18 cellular contexts compared by ENCODE assay signal in the genomic region with DNA sequence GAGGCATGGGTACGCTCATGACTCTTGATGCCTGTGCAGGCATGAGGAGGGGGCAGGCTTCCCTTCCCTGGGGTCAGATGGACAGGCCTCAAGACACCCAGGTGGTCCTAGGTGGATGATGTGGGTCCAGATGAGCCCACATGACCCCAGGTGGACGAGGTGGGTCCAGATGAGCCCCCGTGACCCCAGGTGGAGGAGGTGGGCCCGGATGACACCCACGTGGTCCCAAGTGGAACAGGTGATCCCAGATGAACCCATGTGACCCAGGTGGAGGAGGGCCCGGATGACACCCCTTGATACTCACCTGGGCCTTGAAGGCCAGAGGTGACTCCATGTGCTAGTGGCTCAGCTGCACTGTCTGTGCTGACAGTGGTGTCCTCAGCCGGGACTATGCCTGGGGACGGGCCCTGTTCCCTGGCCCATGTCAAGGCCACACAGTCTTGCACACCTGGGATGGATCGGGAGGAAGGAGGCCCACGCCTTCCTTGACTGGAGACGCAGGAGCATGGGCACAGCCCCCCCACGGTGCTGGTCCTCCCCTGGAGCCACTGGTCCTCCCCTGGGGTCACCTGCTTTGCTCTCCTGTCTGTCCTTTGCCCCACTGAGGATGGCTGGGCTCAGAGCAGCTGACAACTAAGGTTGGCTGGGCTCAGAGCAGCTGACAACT. TPM values are rescaled to one million over a fixed set of nuclear protein-coding genes. Genes with fewer than 3 reads are reported as not detected.
DNase-seq lines count a peak whose midpoint lies in the region; ATAC-seq and TF ChIP-seq lines count a peak whose summit lies in the region.
"Had no signal": no experiment of that assay in that cellular context is flagged by ENCODE, and none has a peak within 500 bp of the region (broad histone marks: within the 10 kb centered on the region; RNA-seq: fewer than 3 reads in every experiment).

No MANE protein-coding gene starts in this region.

- H3K4ac ChIP-seq in IMR-90 (ENCODE audit: low read depth, low read length) (no peak overlapping the region), mesenchymal stem cell (ENCODE audit: low read depth in 1 of 2, low read length in 2 of 2) (no peak overlapping the region)

- no peak overlapping the region for H3K27ac Mint-ChIP-seq in CD8-positive, alpha-beta T cell
- H3K27ac Mint-ChIP-seq: CD14-positive monocyte, GM23338 had no signal

- ATAC-seq in SK-N-SH treated with all-trans-retinoic acid at 6 μM for 48 hours (peak; percentile 2; the same call in 1 of the 3 replicates), IMR-90 (ENCODE audit: low read depth) (no peak), right lobe of liver (peak in 3 of 4 donors; percentile 0)
- ATAC-seq in CD8-positive, alpha-beta T cell = no peak

- no peak overlapping the region for H4K91ac ChIP-seq in IMR-90 (ENCODE audit: insufficient read depth, low read depth, low read length)
- H4K91ac ChIP-seq in mesenchymal stem cell (ENCODE audit: low read length) = no peak overlapping the region

- TF ChIP-seq RAD21 in SK-N-SH (IDR thresholded peaks at IDR 0.05; ENCODE audit: low read length) (no peak), IMR-90 (IDR thresholded peaks at IDR 0.05; ENCODE audit: low read length) (no peak)

- CTCF ChIA-PET in SK-N-SH (lab: Yijun Ruan, JAX) = interaction anchor here (1.2 kb wide), 1 partner anchor 21 kb away, joined by 5 read pairs; no protein-coding TSS in a partner anchor
- CTCF ChIA-PET in IMR-90 (lab: Yijun Ruan, JAX) = no interaction called here
- CTCF ChIA-PET in CD8-positive, alpha-beta T cell (lab: Charles Lee) = interaction anchor here (1.3 kb wide), 1 partner anchor 21 kb away, joined by 5 read pairs; no protein-coding TSS in a partner anchor

- H3K36me3 Mint-ChIP-seq in CD8-positive, alpha-beta T cell = no peaks in the 10 kb centered on the region

- in situ Hi-C loops in IMR-90 (cut with MboI; ENCODE audit: low sequenced_read_pairs) = no loop called here

- no peak for TF ChIP-seq CTCF in SK-N-SH (IDR thresholded peaks at IDR 0.05)
- no peak for TF ChIP-seq CTCF in IMR-90 (conservative IDR thresholded peaks at IDR 0.05; ENCODE audit: low read depth, low read length)
- TF ChIP-seq CTCF in right lobe of liver (IDR thresholded peaks at IDR 0.05) = no peak
- TF ChIP-seq CTCF in CD8-positive, alpha-beta T cell (IDR thresholded peaks at IDR 0.05) = no peak

- H2AFZ ChIP-seq in SK-N-SH (ENCODE audit: low read depth) (no peak overlapping the region), IMR-90 (replicated peaks; ENCODE audit: low read length, poor library complexity) (peak overlapping the region; percentile 58), mesenchymal stem cell (ENCODE audit: low read depth, low read length) (no peak overlapping the region)
- H2AFZ ChIP-seq: GM23338 had no signal

- H2AK5ac ChIP-seq in IMR-90 (ENCODE audit: low read depth, low read length) (no peak overlapping the region), mesenchymal stem cell (ENCODE audit: low read length, severe bottlenecking) (no peak overlapping the region)

- H2AK9ac ChIP-seq in IMR-90 (replicated peaks; ENCODE audit: low read depth, low read length, poor library complexity) = peak overlapping the region; percentile 42

- no peak for TF ChIP-seq EP300 in SK-N-SH (IDR thresholded peaks at IDR 0.05; ENCODE audit: borderline replicate concordance in 1 of 2, low read depth in 1 of 2, low read length in 1 of 2)

- no peak overlapping the region for H4K5ac ChIP-seq in IMR-90 (ENCODE audit: low read depth, low read length)

- H3K18ac ChIP-seq in IMR-90 (ENCODE audit: low read depth, low read length) = no peak overlapping the region
- H3K18ac ChIP-seq in mesenchymal stem cell (ENCODE audit: low read depth in 1 of 2, low read length in 2 of 2) = no peak overlapping the region

- no peak overlapping the region for H2BK12ac ChIP-seq in mesenchymal stem cell (ENCODE audit: low read length in 2 of 2)

- H3K4me2 ChIP-seq in SK-N-SH (no peak overlapping the region), IMR-90 (ENCODE audit: low read depth, low read length) (no peak overlapping the region), mesenchymal stem cell (ENCODE audit: low read length, poor library complexity, severe bottlenecking) (no peak overlapping the region)
- H3K4me2 ChIP-seq: GM23338 had no signal

- intact Hi-C loops in IMR-90 (cut with micrococcal nuclease) (no loop called here), right lobe of liver (cut with DNase I) (no loop called here)
- intact Hi-C loops in CD8-positive, alpha-beta T cell (cut with DNase I, micrococcal nuclease) = no loop called here

- H3K27me3 ChIP-seq in SK-N-SH (ENCODE audit: insufficient read depth) (peaks cover 8% of the 10 kb centered on the region; the same call in 1 of the 2 replicates), IMR-90 (ENCODE audit: control insufficient read depth, insufficient read depth, low read length) (peaks cover 4% of the 10 kb centered on the region; the same call in 1 of the 2 replicates), right lobe of liver (no peaks in the 10 kb centered on the region), mesenchymal stem cell (ENCODE audit: control insufficient read depth in 1 of 2, insufficient read depth in 1 of 2, low read length in 2 of 2) (peaks cover 8 to 62% of the 10 kb centered on the region in 2 experiments)
- peaks cover 7% of the 10 kb centered on the region for H3K27me3 ChIP-seq in CD8-positive, alpha-beta T cell (ENCODE audit: insufficient read depth, low read length)

- BruUV-seq in IMR-90 (replicated peaks; lab: Mats Ljungman, UMichigan) = no TSS peak

- peaks cover 15% of the 10 kb centered on the region for H3K27me3 Mint-ChIP-seq in CD8-positive, alpha-beta T cell (ENCODE audit: low read depth)

- no peak overlapping the region for H3K56ac ChIP-seq in IMR-90 (ENCODE audit: extremely low read depth, insufficient read depth, low read length)

- 0 out of 2 replicates have a peak, but pooled peaks cover 5% of the 10 kb centered on the region for H3K9me1 ChIP-seq in IMR-90 (ENCODE audit: insufficient read depth, low read length)

- POLR2A ChIA-PET in SK-N-SH (lab: Yijun Ruan, JAX) (interaction anchor here (1.5 kb wide), 1 partner anchor 26 kb away, joined by 3 read pairs; no protein-coding TSS in a partner anchor), IMR-90 (lab: Charles Lee; ENCODE audit: unreplicated experiment) (no interaction called here)
- POLR2A ChIA-PET in CD8-positive, alpha-beta T cell (lab: Charles Lee) = no interaction called here

- H3K9ac ChIP-seq in SK-N-SH (no peak overlapping the region), IMR-90 (ENCODE audit: low read depth, low read length) (no peak overlapping the region), mesenchymal stem cell (ENCODE audit: low read length) (no peak overlapping the region)

- H3K79me2 ChIP-seq in SK-N-SH (ENCODE audit: insufficient read depth) = no peaks in the 10 kb centered on the region

- no peak overlapping the region for H3K27ac ChIP-seq in SK-N-SH (ENCODE audit: low read depth in 2 of 2, low read length in 1 of 2)
- H3K27ac ChIP-seq in IMR-90 (ENCODE audit: insufficient read depth, low read length) = no peak overlapping the region
- H3K27ac ChIP-seq in right lobe of liver = peak overlapping the region in 2 of 3 donors; percentile 26 to 67
- no peak overlapping the region for H3K27ac ChIP-seq in mesenchymal stem cell (ENCODE audit: low read length, poor library complexity, severe bottlenecking)
- H3K27ac ChIP-seq in CD8-positive, alpha-beta T cell (ENCODE audit: low read depth, low read length) = no peak overlapping the region
- H3K27ac ChIP-seq: 22Rv1 had no signal

- H4K8ac ChIP-seq in IMR-90 (ENCODE audit: low read depth in 2 of 2, low read length in 2 of 2) = no peak overlapping the region
- H4K8ac ChIP-seq in mesenchymal stem cell (ENCODE audit: low read length) = no peak overlapping the region

- no peaks in the 10 kb centered on the region for H3K9me3 Mint-ChIP-seq in CD8-positive, alpha-beta T cell
- H3K9me3 Mint-ChIP-seq: GM23338 had no signal

- H3K79me1 ChIP-seq in IMR-90 (ENCODE audit: low read depth in 1 of 2, low read length in 2 of 2) (no peaks in the 10 kb centered on the region), mesenchymal stem cell (replicated peaks; ENCODE audit: low read length, poor library complexity, severe bottlenecking) (peaks cover 4% of the 10 kb centered on the region)

- H3K14ac ChIP-seq in IMR-90 (replicated peaks; ENCODE audit: low read depth, low read length) (no peak overlapping the region), mesenchymal stem cell (ENCODE audit: low read length in 2 of 2) (no peak overlapping the region)

- H3K23ac ChIP-seq in IMR-90 (ENCODE audit: low read depth, low read length) = no peak overlapping the region
- no peak overlapping the region for H3K23ac ChIP-seq in mesenchymal stem cell (ENCODE audit: low read length in 2 of 2)

- H3K4me3 ChIP-seq in SK-N-SH (ENCODE audit: low read depth in 2 of 2, low read length in 1 of 2) = no peak overlapping the region
- H3K4me3 ChIP-seq in IMR-90 (ENCODE audit: insufficient read depth, low read depth, low read length) = no peak overlapping the region
- H3K4me3 ChIP-seq in right lobe of liver = no peak overlapping the region
- H3K4me3 ChIP-seq in mesenchymal stem cell (ENCODE audit: insufficient read depth in 1 of 2, low read depth in 1 of 2, low read length in 2 of 2) = no peak overlapping the region
- no peak overlapping the region for H3K4me3 ChIP-seq in CD8-positive, alpha-beta T cell (ENCODE audit: low read depth, low read length)
- H3K4me3 ChIP-seq: GM23338 had no signal

- H4K20me1 ChIP-seq in SK-N-SH (ENCODE audit: insufficient read depth) = no peaks in the 10 kb centered on the region
- H4K20me1 ChIP-seq in IMR-90 (ENCODE audit: insufficient read depth, low read length) = peaks cover 3% of the 10 kb centered on the region

- dilution Hi-C loops in IMR-90 (cut with HindIII; ENCODE audit: low sequenced_read_pairs, unreplicated experiment) = no loop called here

- no peak overlapping the region for H2BK20ac ChIP-seq in IMR-90 (ENCODE audit: low read depth, low read length)

- H3K9me3 ChIP-seq in SK-N-SH (no peaks in the 10 kb centered on the region), IMR-90 (ENCODE audit: control insufficient read depth, insufficient read depth, low read length) (no peaks in the 10 kb centered on the region), right lobe of liver (no peaks in the 10 kb centered on the region), mesenchymal stem cell (ENCODE audit: control insufficient read depth, low read length) (no peaks in the 10 kb centered on the region)
- H3K9me3 ChIP-seq in CD8-positive, alpha-beta T cell (ENCODE audit: low read length) = no peaks in the 10 kb centered on the region

- TF ChIP-seq POLR2A in IMR-90 (IDR thresholded peaks at IDR 0.05; ENCODE audit: low read depth, low read length) (no peak), right lobe of liver (IDR thresholded peaks at IDR 0.05) (no peak)

- no peaks in the 10 kb centered on the region for H3K9me2 ChIP-seq in SK-N-SH

- H2BK15ac ChIP-seq in IMR-90 (ENCODE audit: low read depth, low read length) = no peak overlapping the region
- H2BK15ac ChIP-seq in mesenchymal stem cell (ENCODE audit: low read depth, poor library complexity, severe bottlenecking) = no peak overlapping the region

- H3K4me3 Mint-ChIP-seq in CD8-positive, alpha-beta T cell = no peak overlapping the region
- H3K4me3 Mint-ChIP-seq: CD14-positive monocyte, GM23338 had no signal

- no peak for DNase-seq in SK-N-SH
- no peak for DNase-seq in IMR-90
- no peak for DNase-seq in right lobe of liver
- DNase-seq in mesenchymal stem cell = no peak
- DNase-seq in CD8-positive, alpha-beta T cell = no peak
- DNase-seq: KG1; NCI-H1105 treated with DMSO at 0.1 percent for 48 hours; NCI-H1694 treated with DMSO at 0.1 percent for 48 hours; NCI-H510A; NCI-H748 treated with DMSO at 0.1 percent for 48 hours; NK-92 treated with Interleukin-12 subunit alpha and Interleukin-12 subunit beta, amount 100 ng/mL, for 24 hours; SHP77 treated with DMSO at 0.1 percent for 48 hours had no signal

- no peaks in the 10 kb centered on the region for H3F3A ChIP-seq in SK-N-SH (replicated peaks; ENCODE audit: insufficient read depth)

- no peak overlapping the region for H2BK5ac ChIP-seq in IMR-90 (ENCODE audit: low read depth, low read length, poor library complexity, severe bottlenecking)
- no peak overlapping the region for H2BK5ac ChIP-seq in mesenchymal stem cell (ENCODE audit: low read depth, low read length, poor library complexity, severe bottlenecking)

- H3K36me3 ChIP-seq in SK-N-SH (replicated peaks in 1 of 2; ENCODE audit: control insufficient read depth in 1 of 2, insufficient read depth in 2 of 2, low read length in 1 of 2) = peaks cover 0 to 3% of the 10 kb centered on the region in 2 experiments
- H3K36me3 ChIP-seq in IMR-90 (ENCODE audit: control insufficient read depth, insufficient read depth, low read length) = peaks cover 2% of the 10 kb centered on the region; the same call in 1 of the 2 replicates
- H3K36me3 ChIP-seq in right lobe of liver = peaks cover 0 to 4% (median 0%) of the 10 kb centered on the region in 4 donors
- peaks cover 0 to 15% of the 10 kb centered on the region in 2 experiments for H3K36me3 ChIP-seq in mesenchymal stem cell (ENCODE audit: control insufficient read depth in 1 of 2, insufficient read depth in 2 of 2, low read depth in 1 of 2, low read length in 2 of 2)
- H3K36me3 ChIP-seq in CD8-positive, alpha-beta T cell (ENCODE audit: insufficient read depth, low read length) = no peaks in the 10 kb centered on the region

- no peaks in the 10 kb centered on the region for H3K4me1 Mint-ChIP-seq in CD8-positive, alpha-beta T cell (ENCODE audit: low read depth)
- H3K4me1 Mint-ChIP-seq: CD14-positive monocyte had no signal

- no peak overlapping the region for H2BK120ac ChIP-seq in IMR-90 (ENCODE audit: low read depth, low read length)
- H2BK120ac ChIP-seq in mesenchymal stem cell (ENCODE audit: low read depth, low read length) = no peak overlapping the region

- WGBS in SK-N-SH (ENCODE audit: low lambda C conversion rate) = 100% methylated on average over 1 of the region's 12 CpGs
- 65% methylated on average over 6 of the region's 12 CpGs; no CpG with 5 or more reads in 1 of the 2 experiments for WGBS in IMR-90 (ENCODE audit: extremely low coverage in 2 of 2, insufficient read length in 1 of 2), 2 experiments
- WGBS in right lobe of liver (ENCODE audit: insufficient coverage, low coverage, low lambda C conversion rate, missing lambda C conversion rate) = 33% methylated on average over 3 of the region's 12 CpGs
- WGBS in mesenchymal stem cell = 86% methylated on average over 12 of the region's 12 CpGs

- H3K4me1 ChIP-seq in SK-N-SH (ENCODE audit: control insufficient read depth in 1 of 2, insufficient read depth in 2 of 2, low read depth in 1 of 2, low read length in 1 of 2) (peaks cover 0 to 11% of the 10 kb centered on the region in 2 experiments; a peak in 1 of 4 replicates), IMR-90 (ENCODE audit: control insufficient read depth, insufficient read depth, low read length) (no peaks in the 10 kb centered on the region), right lobe of liver (peaks cover 0 to 67% (median 31%) of the 10 kb centered on the region in 4 donors), mesenchymal stem cell (ENCODE audit: control insufficient read depth, insufficient read depth, low read depth, low read length) (peaks cover 13% of the 10 kb centered on the region)
- H3K4me1 ChIP-seq in CD8-positive, alpha-beta T cell (ENCODE audit: insufficient read depth, low read length) = no peaks in the 10 kb centered on the region

RNA-seq across cellular contexts. Expression of gene PRAP1, which starts 3.2 kb away (rescaled TPM):
- 1.9 and 2.3 TPM in 2 replicates for polyA plus RNA-seq in SK-N-SH (2012; rRNA removed)
- 0.72 and 1.1 TPM in 2 replicates for polyA plus RNA-seq in SK-N-SH (2012; cell fraction: cytosol; rRNA removed)
- polyA plus RNA-seq in SK-N-SH (2012; cell fraction: nucleus; rRNA removed) = 0.52 and 0.54 TPM in 2 replicates
- total RNA-seq in IMR-90 (2012; rRNA removed) = not detected in 2 replicates
- not detected in 2 replicates for polyA plus RNA-seq in IMR-90 (2012; rRNA removed)
- 0.05 and 0.15 TPM in 2 replicates for polyA plus RNA-seq in IMR-90 (2012; cell fraction: cytosol; rRNA removed)
- polyA plus RNA-seq in IMR-90 (2012; cell fraction: nucleus; rRNA removed; ENCODE audit: low replicate concordance) = not detected in 2 replicates
- 100 to 1,000 TPM; 177 to 522 (median 298) TPM for total RNA-seq in right lobe of liver
- not detected for polyA plus RNA-seq in mesenchymal stem cell (2013, experiment 1 of 2)
- polyA plus RNA-seq in mesenchymal stem cell (2013, experiment 2 of 2) = not detected
- not detected for total RNA-seq in CD8-positive, alpha-beta T cell
- total RNA-seq: GM23338, OCI-LY7 had no signal
- polyA plus RNA-seq: AG04450, CD14-positive monocyte had no signal

RNA-seq across cellular contexts. Expression of gene FUOM, which starts 7.4 kb away (rescaled TPM):
- polyA plus RNA-seq in SK-N-SH (2012; rRNA removed) = 25.3 and 32.5 TPM in 2 replicates
- polyA plus RNA-seq in SK-N-SH (2012; cell fraction: cytosol; rRNA removed) = 18.1 and 23.5 TPM in 2 replicates
- 20.0 and 23.3 TPM in 2 replicates for polyA plus RNA-seq in SK-N-SH (2012; cell fraction: nucleus; rRNA removed)
- total RNA-seq in IMR-90 (2012; rRNA removed) = 26.3 and 28.1 TPM in 2 replicates
- polyA plus RNA-seq in IMR-90 (2012; rRNA removed) = 52.8 and 71.2 TPM in 2 replicates
- 53.8 and 71.8 TPM in 2 replicates for polyA plus RNA-seq in IMR-90 (2012; cell fraction: cytosol; rRNA removed)
- polyA plus RNA-seq in IMR-90 (2012; cell fraction: nucleus; rRNA removed; ENCODE audit: low replicate concordance) = 25.8 and 31.8 TPM in 2 replicates
- total RNA-seq in right lobe of liver = 100 to 1,000 TPM in 4 of 6 experiments, 10 to 100 TPM in 2; 76.1 to 158 (median 124) TPM
- 38.2 TPM for polyA plus RNA-seq in mesenchymal stem cell (2013, experiment 1 of 2)
- polyA plus RNA-seq in mesenchymal stem cell (2013, experiment 2 of 2) = 37.0 TPM
- total RNA-seq in CD8-positive, alpha-beta T cell = 1 to 10 TPM; 7.9 to 10.0 TPM

RNA-seq across cellular contexts. Expression of gene CALY, which starts 13.7 kb away (rescaled TPM):
- polyA plus RNA-seq in SK-N-SH (2012; rRNA removed) = 3.3 TPM in 2 replicates
- 1.4 and 3.9 TPM in 2 replicates for polyA plus RNA-seq in SK-N-SH (2012; cell fraction: cytosol; rRNA removed)
- 1.7 and 4.5 TPM in 2 replicates for polyA plus RNA-seq in SK-N-SH (2012; cell fraction: nucleus; rRNA removed)
- not detected in 2 replicates for total RNA-seq in IMR-90 (2012; rRNA removed)
- 0.34 and 0.62 TPM in 2 replicates for polyA plus RNA-seq in IMR-90 (2012; rRNA removed)
- polyA plus RNA-seq in IMR-90 (2012; cell fraction: cytosol; rRNA removed) = 1.1 and 1.9 TPM in 2 replicates
- 0.88 and 2.2 TPM in 2 replicates for polyA plus RNA-seq in IMR-90 (2012; cell fraction: nucleus; rRNA removed; ENCODE audit: low replicate concordance)
- total RNA-seq in right lobe of liver = not detected
- polyA plus RNA-seq in mesenchymal stem cell (2013, experiment 1 of 2) = 0.54 TPM
- 0.47 TPM for polyA plus RNA-seq in mesenchymal stem cell (2013, experiment 2 of 2)
- total RNA-seq in CD8-positive, alpha-beta T cell = 1 to 10 TPM; 1.2 to 1.4 TPM
- total RNA-seq: OCI-LY7 had no signal
- polyA plus RNA-seq: CD14-positive monocyte had no signal

RNA-seq across cellular contexts. Expression of gene ECHS1, which starts 22.7 kb away (rescaled TPM):
- polyA plus RNA-seq in SK-N-SH (2012; rRNA removed) (72.1 and 97.8 TPM in 2 replicates), IMR-90 (2012; rRNA removed) (83.3 and 84.2 TPM in 2 replicates)
- 77.3 and 91.6 TPM in 2 replicates for polyA plus RNA-seq in SK-N-SH (2012; cell fraction: cytosol; rRNA removed)
- 58.6 and 68.8 TPM in 2 replicates for polyA plus RNA-seq in SK-N-SH (2012; cell fraction: nucleus; rRNA removed)
- total RNA-seq in IMR-90 (2012; rRNA removed) (60.8 and 71.1 TPM in 2 replicates), right lobe of liver (100 to 1,000 TPM; 293 to 780 (median 436) TPM)
- 93.0 and 94.1 TPM in 2 replicates for polyA plus RNA-seq in IMR-90 (2012; cell fraction: cytosol; rRNA removed)
- 41.5 and 43.2 TPM in 2 replicates for polyA plus RNA-seq in IMR-90 (2012; cell fraction: nucleus; rRNA removed; ENCODE audit: low replicate concordance)
- 78.5 TPM for polyA plus RNA-seq in mesenchymal stem cell (2013, experiment 1 of 2)
- polyA plus RNA-seq in mesenchymal stem cell (2013, experiment 2 of 2) = 77.3 TPM
- total RNA-seq in CD8-positive, alpha-beta T cell = 1 to 10 TPM; 7.9 to 8.5 TPM

RNA-seq across cellular contexts. Expression of gene PAOX, which starts 28.6 kb away (rescaled TPM):
- polyA plus RNA-seq in SK-N-SH (2012; rRNA removed) = 6.2 and 6.6 TPM in 2 replicates
- 3.1 and 5.0 TPM in 2 replicates for polyA plus RNA-seq in SK-N-SH (2012; cell fraction: cytosol; rRNA removed)
- polyA plus RNA-seq in SK-N-SH (2012; cell fraction: nucleus; rRNA removed) = 12.6 and 16.0 TPM in 2 replicates
- total RNA-seq in IMR-90 (2012; rRNA removed) = 3.6 and 3.8 TPM in 2 replicates
- polyA plus RNA-seq in IMR-90 (2012; rRNA removed) = 4.3 and 4.5 TPM in 2 replicates
- 3.9 and 4.4 TPM in 2 replicates for polyA plus RNA-seq in IMR-90 (2012; cell fraction: cytosol; rRNA removed)
- polyA plus RNA-seq in IMR-90 (2012; cell fraction: nucleus; rRNA removed; ENCODE audit: low replicate concordance) = 6.7 and 12.6 TPM in 2 replicates
- 10 to 100 TPM in 4 of 6 experiments, 1 to 10 TPM in 2; 9.4 to 15.9 (median 11.9) TPM for total RNA-seq in right lobe of liver
- polyA plus RNA-seq in mesenchymal stem cell (2013, experiment 1 of 2) = 4.3 TPM
- polyA plus RNA-seq in mesenchymal stem cell (2013, experiment 2 of 2) = 4.0 TPM
- 1 to 10 TPM; 2.4 to 3.5 TPM for total RNA-seq in CD8-positive, alpha-beta T cell

Comparison
In these comparisons a context has a peak if more than half of its experiments do, and no peak if none do; other contexts are left out.
1. ATAC-seq: peak in SK-N-SH treated with all-trans-retinoic acid at 6 μM for 48 hours (single experiment) and right lobe of liver (3 of 4); none in IMR-90 (single experiment) and CD8-positive, alpha-beta T cell (single experiment).
2. H3K27ac ChIP-seq: peak in right lobe of liver (2 of 3); none in SK-N-SH (0 of 2), IMR-90 (single experiment), mesenchymal stem cell (single experiment) and CD8-positive, alpha-beta T cell (single experiment).
3. RNA of gene PRAP1, which starts 3.2 kb away (total RNA-seq): 177 to 522 TPM in right lobe of liver; not detected in IMR-90 and not detected in CD8-positive, alpha-beta T cell; every median in the first group is over 100 times any median in the second.